ENCODE assay signal across 8 cellular contexts in genomic region chr13:46354143-46355087, GRCh38. TPM values are rescaled to one million over a fixed set of nuclear protein-coding genes. Genes with fewer than 3 reads are reported as not detected.
DNase-seq lines count a peak whose midpoint lies in the region; ATAC-seq, FAIRE-seq and TF ChIP-seq lines count a peak whose summit lies in the region.

No MANE protein-coding gene starts in this region.

- TF ChIP-seq EP300 in K562 (IDR thresholded peaks at IDR 0.05; ENCODE audit: low read length): no peak

- no peak overlapping the region for H3K9ac ChIP-seq in K562 (ENCODE audit: insufficient read depth in 1 of 2, low read depth in 2 of 2, low read length in 2 of 2)
- H3K9ac ChIP-seq in skeletal muscle satellite cell (ENCODE audit: low read depth, low read length): peak overlapping the region; percentile 68
- no peak overlapping the region for H3K9ac ChIP-seq in kidney (ENCODE audit: low read length in 2 of 2)

- H3K9me1 ChIP-seq in K562 (ENCODE audit: control insufficient read depth, insufficient read depth, low read length): no peaks in the 10 kb centered on the region

- BruUV-seq in K562 (replicated peaks; lab: Mats Ljungman, UMichigan): no TSS peak

- peak; percentile 32 for DNase-seq in activated CD4-positive, alpha-beta T cell treated with anti-CD3 and anti-CD28 coated beads for 48 hours
- DNase-seq in activated CD4-positive, alpha-beta T cell treated with anti-CD3 and anti-CD28 coated beads for 4 hours: no peak
- DNase-seq in MG63: peak; percentile 50
- DNase-seq in K562 (ENCODE audit: extremely low read depth in 1 of 4, low spot score in 3 of 4): peak in 1 of 4 experiments; percentile 8
- DNase-seq in kidney: no peak
- DNase-seq in tibial artery: no peak
- DNase-seq in prostate gland (ENCODE audit: low spot score): no peak

- no peak for ATAC-seq in K562

- no peak overlapping the region for H3K4me3 ChIP-seq in MG63
- H3K4me3 ChIP-seq in K562: no peak overlapping the region
- H3K4me3 ChIP-seq in skeletal muscle satellite cell (ENCODE audit: low read length): peak overlapping the region; percentile 46
- H3K4me3 ChIP-seq in kidney (ENCODE audit: low read length in 2 of 2): no peak overlapping the region
- no peak overlapping the region for H3K4me3 ChIP-seq in tibial artery
- H3K4me3 ChIP-seq in prostate gland: no peak overlapping the region

- H3K4me1 ChIP-seq in K562 (replicated peaks in 1 of 2; ENCODE audit: control insufficient read depth in 2 of 2, insufficient read depth in 2 of 2, low read length in 2 of 2) (no peaks in the 10 kb centered on the region), skeletal muscle satellite cell (ENCODE audit: control insufficient read depth, insufficient read depth, low read length) (peaks cover 22% of the 10 kb centered on the region), kidney (ENCODE audit: control insufficient read depth in 1 of 2, insufficient read depth in 1 of 2, low read depth in 1 of 2, low read length in 2 of 2) (no peaks in the 10 kb centered on the region), tibial artery (peaks cover 0 to 5% (median 2%) of the 10 kb centered on the region in 4 donors), prostate gland (replicated peaks) (no peaks in the 10 kb centered on the region)

- POLR2A ChIA-PET in K562 (lab: Yijun Ruan, JAX): no interaction called here

- H3K79me2 ChIP-seq in K562 (ENCODE audit: control insufficient read depth, insufficient read depth, low read length): no peaks in the 10 kb centered on the region

- H3K9me3 ChIP-seq in MG63 (no peaks in the 10 kb centered on the region), K562 (replicated peaks; ENCODE audit: control insufficient read depth, insufficient read depth, low read depth, low read length) (no peaks in the 10 kb centered on the region), skeletal muscle satellite cell (replicated peaks; ENCODE audit: low read length) (no peaks in the 10 kb centered on the region), kidney (ENCODE audit: control insufficient read depth in 1 of 2, low read length in 2 of 2) (no peaks in the 10 kb centered on the region), tibial artery (no peaks in the 10 kb centered on the region), prostate gland (no peaks in the 10 kb centered on the region)

- no peaks in the 10 kb centered on the region for H4K20me1 ChIP-seq in K562 (replicated peaks; ENCODE audit: control insufficient read depth, insufficient read depth, low read length)

- H3K27ac ChIP-seq in K562 (ENCODE audit: extremely low read depth, low read depth, low read length) (no peak overlapping the region), kidney (ENCODE audit: low read depth in 2 of 2, low read length in 2 of 2) (no peak overlapping the region), tibial artery (no peak overlapping the region), prostate gland (no peak overlapping the region)

- in situ Hi-C loops in K562 (cut with MboI): no loop called here

- no peak overlapping the region for H2AFZ ChIP-seq in K562 (ENCODE audit: low read depth, low read length)

- H3K36me3 ChIP-seq in MG63 (no peaks in the 10 kb centered on the region), K562 (ENCODE audit: control insufficient read depth, insufficient read depth, low read length) (no peaks in the 10 kb centered on the region), skeletal muscle satellite cell (ENCODE audit: insufficient read depth, low read length) (no peaks in the 10 kb centered on the region), kidney (ENCODE audit: control insufficient read depth in 1 of 2, insufficient read depth in 2 of 2, low read length in 2 of 2) (no peaks in the 10 kb centered on the region), tibial artery (no peaks in the 10 kb centered on the region), prostate gland (no peaks in the 10 kb centered on the region)

- TF ChIP-seq CTCF in K562 (IDR thresholded peaks at IDR 0.05 in 2 of 3, conservative IDR thresholded peaks at IDR 0.05 in 1 of 3; ENCODE audit: insufficient read depth in 2 of 3, low read depth in 1 of 3, low read length in 3 of 3): no peak
- TF ChIP-seq CTCF in kidney (IDR thresholded peaks at IDR 0.05; ENCODE audit: borderline replicate concordance, extremely low read depth, insufficient read depth): no peak
- no peak for TF ChIP-seq CTCF in tibial artery (IDR thresholded peaks at IDR 0.05)
- TF ChIP-seq CTCF in prostate gland (IDR thresholded peaks at IDR 0.05): no peak

- TF ChIP-seq RAD21 in K562 (CRISPR knock-in tag; conservative IDR thresholded peaks at IDR 0.05 in 1 of 2, IDR thresholded peaks at IDR 0.05 in 1 of 2): no peak

- intact Hi-C loops in K562 (cut with micrococcal nuclease): no loop called here
- intact Hi-C loops in kidney (cut with DNase I): no loop called here
- intact Hi-C loops in tibial artery (cut with DNase I; ENCODE audit: low total_unique reads): no loop called here
- intact Hi-C loops in prostate gland (cut with DNase I): no loop called here

- CTCF ChIA-PET in K562 (lab: Yijun Ruan, JAX; ENCODE audit: low intra/inter-chr PET ratio): no interaction called here

- H3K4me2 ChIP-seq in K562 (ENCODE audit: insufficient read depth, low read length) (no peak overlapping the region), skeletal muscle satellite cell (ENCODE audit: low read length) (peak overlapping the region; percentile 73)

- FAIRE-seq in K562 (lab: Jason Lieb, UNC) (no peak), kidney (lab: Jason Lieb, UNC) (no peak)

- TF ChIP-seq POLR2A in K562 (conservative IDR thresholded peaks at IDR 0.05) (no peak), prostate gland (IDR thresholded peaks at IDR 0.05) (no peak)

- no peaks in the 10 kb centered on the region for H3K27me3 ChIP-seq in MG63
- peaks cover 0 to 21% of the 10 kb centered on the region in 2 experiments; a peak in 2 of 5 replicates for H3K27me3 ChIP-seq in K562 (ENCODE audit: control insufficient read depth in 2 of 2, insufficient read depth in 2 of 2, low read length in 2 of 2)
- no peaks in the 10 kb centered on the region for H3K27me3 ChIP-seq in skeletal muscle satellite cell (ENCODE audit: control insufficient read depth, insufficient read depth, low read length)
- H3K27me3 ChIP-seq in tibial artery: no peaks in the 10 kb centered on the region
- no peaks in the 10 kb centered on the region for H3K27me3 ChIP-seq in prostate gland (replicated peaks; ENCODE audit: insufficient read depth)

- WGBS in K562 (ENCODE audit: insufficient coverage, low coverage, missing lambda C conversion rate): 5% methylated on average over 9 of the region's 9 CpGs
- 86% methylated on average over 9 of the region's 9 CpGs for whole genome bisulfite sequencing in prostate gland

TF ChIP-seq in K562, 482 proteins besides CTCF, POLR2A, EP300 and RAD21 (continues in another document):
- no peak for TF ChIP-seq TAL1 (IDR thresholded peaks at IDR 0.05)
- no peak for TF ChIP-seq MAX (CRISPR knock-in tag; IDR thresholded peaks at IDR 0.05)
- TF ChIP-seq KAT2B (IDR thresholded peaks at IDR 0.05; ENCODE audit: low read depth, low read length): no peak
- TF ChIP-seq FOXM1 (IDR thresholded peaks at IDR 0.05; ENCODE audit: low read depth): no peak
- TF ChIP-seq FOXM1 (CRISPR knock-in tag; IDR thresholded peaks at IDR 0.05; ENCODE audit: low read depth): no peak
- no peak for TF ChIP-seq E2F5 (CRISPR knock-in tag; IDR thresholded peaks at IDR 0.05)
- no peak for TF ChIP-seq ZNF239 (CRISPR knock-in tag; IDR thresholded peaks at IDR 0.05)
- no peak for TF ChIP-seq FOXP1 (CRISPR knock-in tag; IDR thresholded peaks at IDR 0.05)
- peak; percentile 80 to 84 for TF ChIP-seq FOXA3 (CRISPR knock-in tag; conservative IDR thresholded peaks at IDR 0.05 in 1 of 2, IDR thresholded peaks at IDR 0.05 in 1 of 2)
- no peak for TF ChIP-seq GATAD2A (IDR thresholded peaks at IDR 0.05)

RNA-seq across cellular contexts. Expression of gene RUBCNL, which starts 32.6 kb away (rescaled TPM):
- not detected in 2 replicates for total RNA-seq in MG63 (2014; rRNA removed; shearing (Covaris generic); ENCODE audit: low replicate concordance)
- not detected in 2 replicates for total RNA-seq in K562 (2011; cell fraction: chromatin; rRNA removed; ENCODE audit: low replicate concordance)
- total RNA-seq in K562 (2011; cell fraction: nucleolus; rRNA removed): not detected in 2 replicates
- total RNA-seq in K562 (2011; cell fraction: nucleoplasm; rRNA removed): not detected in 2 replicates
- total RNA-seq in K562 (2014; rRNA removed) (0.20 TPM in 1 of 2 replicates, not detected in the other), K562 (2014; rRNA removed; fragmentation: Illumina TruSeq; extraction: Trizol) (0.04 and 0.16 TPM in 2 replicates), K562 (2015; rRNA removed; fragmentation: Illumina TruSeq; extraction: Trizol) (0.25 and 0.26 TPM in 2 replicates), K562 (2021) (0.35 and 0.45 TPM in 2 replicates), kidney (4.6 TPM), prostate gland (1 to 10 TPM in 1 of 2 donors, under 1 TPM in 1; 0.59 to 9.9 TPM)
- polyA plus RNA-seq in K562 (2011; rRNA removed) (not detected in 2 replicates), K562 (2014; fragmentation: Illumina TruSeq; extraction: Trizol) (0.08 and 0.15 TPM in 2 replicates), K562 (2014; fragmentation: Nextera tagmentation; extraction: Ambion mirVana) (under 1 TPM; 0.08 TPM), K562 (2014; rRNA removed) (0.18 TPM in 1 of 2 replicates, not detected in the other), kidney (ENCODE audit: insufficient read depth, low read depth, low replicate concordance) (0.54 TPM)
- polyA plus RNA-seq in K562 (2011; cell fraction: cytosol; rRNA removed): not detected in 2 replicates
- polyA plus RNA-seq in K562 (2011; cell fraction: nucleus; rRNA removed): not detected in 2 replicates
- 0.10 and 0.78 TPM in 2 replicates for polyA plus RNA-seq in K562 (2012)
- not detected in 2 replicates for polyA minus RNA-seq in K562 (2011; rRNA and poly(A)+ RNA removed)
- polyA minus RNA-seq in K562 (2011; cell fraction: cytosol; rRNA and poly(A)+ RNA removed): not detected in 2 replicates
- polyA minus RNA-seq in K562 (2011; cell fraction: nucleus; rRNA and poly(A)+ RNA removed): not detected in 2 replicates
- total RNA-seq in skeletal muscle satellite cell (2012; rRNA removed): 2.0 and 3.3 TPM in 2 replicates

Comparison
In these comparisons a context has a peak if more than half of its experiments do, and no peak if none do; other contexts are left out.
1. DNase-seq: peak in activated CD4-positive, alpha-beta T cell treated with anti-CD3 and anti-CD28 coated beads for 48 hours (single experiment) and MG63 (single experiment); none in activated CD4-positive, alpha-beta T cell treated with anti-CD3 and anti-CD28 coated beads for 4 hours (0 of 2), kidney (single experiment), tibial artery (0 of 2) and prostate gland (single experiment).